Comparison of ENCODE assay signal across 1 cellular context in genomic region chr17:81666342-81667191, GRCh38.
TF ChIP-seq lines count a peak whose summit lies in the region.

CCDC137 (plus strand) TSS chr17:81666737; CDS start chr17:81666767, 30 bp downstream.
OXLD1 (minus strand) TSS chr17:81666605; CDS start chr17:81666577, 28 bp downstream.

TF ChIP-seq in GM23338, 12 proteins besides CTCF, POLR2A, EP300 and RAD21:
- peak; percentile 98 for TF ChIP-seq POLR2AphosphoS5 (IDR thresholded peaks at IDR 0.05; ENCODE audit: low read depth)
- no peak for TF ChIP-seq ZNF331 (CRISPR knock-in tag; IDR thresholded peaks at IDR 0.05; ENCODE audit: low read depth)
- TF ChIP-seq, protein P1, sequence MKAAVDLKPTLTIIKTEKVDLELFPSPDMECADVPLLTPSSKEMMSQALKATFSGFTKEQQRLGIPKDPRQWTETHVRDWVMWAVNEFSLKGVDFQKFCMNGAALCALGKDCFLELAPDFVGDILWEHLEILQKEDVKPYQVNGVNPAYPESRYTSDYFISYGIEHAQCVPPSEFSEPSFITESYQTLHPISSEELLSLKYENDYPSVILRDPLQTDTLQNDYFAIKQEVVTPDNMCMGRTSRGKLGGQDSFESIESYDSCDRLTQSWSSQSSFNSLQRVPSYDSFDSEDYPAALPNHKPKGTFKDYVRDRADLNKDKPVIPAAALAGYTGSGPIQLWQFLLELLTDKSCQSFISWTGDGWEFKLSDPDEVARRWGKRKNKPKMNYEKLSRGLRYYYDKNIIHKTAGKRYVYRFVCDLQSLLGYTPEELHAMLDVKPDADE (IDR thresholded peaks at IDR 0.05): peak; percentile 87
- peak; percentile 67 for TF ChIP-seq CREB1 (CRISPR knock-in tag; IDR thresholded peaks at IDR 0.05; ENCODE audit: low read depth)
